In the genomic region with DNA sequence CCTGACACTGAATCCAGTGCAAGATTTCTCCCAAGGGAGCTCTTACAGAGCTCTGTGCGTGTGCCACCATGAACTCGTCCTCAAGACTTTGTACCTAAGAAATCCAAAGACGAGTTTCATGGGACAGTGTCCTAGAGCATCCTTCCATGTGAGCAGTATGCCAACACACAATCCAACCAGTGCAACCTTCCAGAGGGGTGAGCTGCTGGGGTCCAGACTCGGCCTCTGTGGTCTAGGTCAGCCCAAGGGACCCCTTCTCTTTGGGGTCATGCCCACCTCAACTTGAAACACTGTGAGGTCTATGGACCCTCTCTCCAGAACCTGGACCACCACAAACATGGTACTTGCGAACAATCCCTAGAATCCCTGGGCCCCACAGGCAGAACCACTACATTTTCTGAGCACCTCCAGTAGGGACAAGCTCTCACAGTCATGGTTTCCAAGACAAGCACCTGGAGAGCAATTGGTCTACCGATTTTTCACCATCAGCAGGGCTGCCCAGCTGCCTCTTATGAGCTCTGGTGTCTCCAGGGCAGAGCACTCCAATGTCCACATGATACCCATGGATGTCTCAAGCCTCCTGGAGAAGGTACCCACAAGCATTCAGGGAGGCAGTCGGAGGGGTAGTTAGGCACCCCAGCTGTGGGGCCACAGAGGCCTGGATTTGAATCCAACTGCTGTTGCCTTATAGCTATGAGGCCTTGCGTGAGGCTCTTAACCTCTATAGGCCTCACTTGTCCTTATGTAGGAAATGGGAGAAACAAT, we compare ENCODE assay signal across 18 cellular contexts. TPM values are rescaled to one million over a fixed set of nuclear protein-coding genes. Genes with fewer than 3 reads are reported as not detected.
DNase-seq lines count a peak whose midpoint lies in the region; ATAC-seq, FAIRE-seq and TF ChIP-seq lines count a peak whose summit lies in the region.
"Had no signal": no experiment of that assay in that cellular context is flagged by ENCODE, and none has a peak within 500 bp of the region (broad histone marks: within the 10 kb centered on the region; RNA-seq: fewer than 3 reads in every experiment).

No MANE protein-coding gene starts in this region.

- H3K4me1 Mint-ChIP-seq in neural crest cell, result peaks cover 30% of the 10 kb centered on the region

- no peak overlapping the region for H3K4ac ChIP-seq in H1 (replicated peaks; ENCODE audit: insufficient read length, low read depth, low read length)

- no peak for ATAC-seq in HG03432 (IDR thresholded peaks at IDR 0.05; ENCODE audit: unreplicated experiment)
- ATAC-seq: HCT116, Panc1 had no signal

- POLR2A ChIA-PET in H1 (lab: Charles Lee; ENCODE audit: partially characterized antibody), result no interaction called here

- no peaks in the 10 kb centered on the region for H3K9me3 ChIP-seq in H1 (ENCODE audit: insufficient read depth in 2 of 2, low read depth in 1 of 2, low read length in 1 of 2)
- no peaks in the 10 kb centered on the region for H3K9me3 ChIP-seq in thyroid gland
- H3K9me3 ChIP-seq: vagina had no signal

- no peaks in the 10 kb centered on the region for H3K9me3 Mint-ChIP-seq in neural crest cell
- H3K9me3 Mint-ChIP-seq: activated naive CD8-positive, alpha-beta T cell treated with anti-CD3 and anti-CD28 coated beads for 36 hours; CD4-positive, alpha-beta memory T cell; stimulated activated memory B cell treated with anti-CD40 and anti-IgM and Interleukin-4, amounts not matched to agents 10 μg/mL and 1 μg/mL and 100 μg/mL, for 72 hours had no signal

- H3K27me3 Mint-ChIP-seq in neural crest cell (ENCODE audit: low read depth), result peaks cover 25% of the 10 kb centered on the region

- H3K27ac ChIP-seq in H1 (ENCODE audit: low read depth, low read length) (no peak overlapping the region), thyroid gland (peak overlapping the region in 2 of 3 donors; percentile 41 to 49)

- H3K4me1 ChIP-seq in H1 (replicated peaks in 1 of 4; ENCODE audit: control insufficient read depth in 3 of 4, insufficient read depth in 4 of 4, low read length in 3 of 4), result peaks cover 3 to 24% (median 12%) of the 10 kb centered on the region in 4 experiments
- H3K4me1 ChIP-seq in thyroid gland, result peaks cover 27 to 34% of the 10 kb centered on the region in 2 donors

- H3K27ac Mint-ChIP-seq in neural crest cell (ENCODE audit: unreplicated experiment), result no peak overlapping the region
- H3K27ac Mint-ChIP-seq: activated naive CD8-positive, alpha-beta T cell treated with anti-CD3 and anti-CD28 coated beads for 36 hours; CD4-positive, alpha-beta memory T cell; stimulated activated memory B cell treated with anti-CD40 and anti-IgM and Interleukin-4, amounts not matched to agents 10 μg/mL and 1 μg/mL and 100 μg/mL, for 72 hours had no signal

- no peak for FAIRE-seq in H1 (lab: Jason Lieb, UNC)
- FAIRE-seq: TTC549 had no signal

- no peaks in the 10 kb centered on the region for H3K23me2 ChIP-seq in H1 (ENCODE audit: low read depth, low read length)

- CTCF ChIA-PET in H1 (lab: Charles Lee; ENCODE audit: partially characterized antibody), result interaction anchor here (0.7 to 9.1 kb wide), 11 partner anchors 11 to 278 kb away, joined by 3 to 89 read pairs (median 3); no protein-coding TSS in a partner anchor

- no peaks in the 10 kb centered on the region for H3K79me2 ChIP-seq in H1 (ENCODE audit: control insufficient read depth in 1 of 2, insufficient read depth in 2 of 2, low read length in 2 of 2)

- no peak for TF ChIP-seq EP300 in H1 (IDR thresholded peaks at IDR 0.05; ENCODE audit: borderline replicate concordance in 1 of 2, low read depth in 2 of 2, low read length in 2 of 2)

- H2BK5ac ChIP-seq in H1 (ENCODE audit: low read depth, low read length), result no peak overlapping the region

- H3K4me3 ChIP-seq in H1 (ENCODE audit: extremely low read depth in 1 of 4, insufficient read depth in 2 of 4, low read depth in 3 of 4, low read length in 4 of 4) (no peak overlapping the region), thyroid gland (replicated peaks in 1 of 3) (no peak overlapping the region)
- H3K4me3 ChIP-seq: vagina had no signal

- H3K27me3 ChIP-seq in H1 (replicated peaks in 1 of 4; ENCODE audit: control insufficient read depth in 3 of 4, extremely low read depth in 1 of 4, insufficient read depth in 3 of 4, low read length in 3 of 4), result peaks cover 0 to 2% (median 2%) of the 10 kb centered on the region in 4 experiments; a peak in 2 of 7 replicates
- no peaks in the 10 kb centered on the region for H3K27me3 ChIP-seq in thyroid gland
- H3K27me3 ChIP-seq: vagina had no signal

- no peaks in the 10 kb centered on the region for H3K36me3 Mint-ChIP-seq in neural crest cell (ENCODE audit: low read depth)
- H3K36me3 Mint-ChIP-seq: activated naive CD8-positive, alpha-beta T cell treated with anti-CD3 and anti-CD28 coated beads for 36 hours; CD4-positive, alpha-beta memory T cell; stimulated activated memory B cell treated with anti-CD40 and anti-IgM and Interleukin-4, amounts not matched to agents 10 μg/mL and 1 μg/mL and 100 μg/mL, for 72 hours had no signal

- no peaks in the 10 kb centered on the region for H3K79me1 ChIP-seq in H1 (ENCODE audit: low read depth, low read length)

- H3K14ac ChIP-seq in H1 (ENCODE audit: insufficient read length), result no peak overlapping the region

- H3K18ac ChIP-seq in H1 (ENCODE audit: extremely low read depth, low read length), result no peak overlapping the region

- intact Hi-C loops in thyroid gland (cut with DNase I), result loop anchor here (5.0 to 10.0 kb wide), 3 partner anchors 90 to 283 kb away; no protein-coding TSS in a partner anchor

- no peaks in the 10 kb centered on the region for H4K20me1 ChIP-seq in H1 (replicated peaks in 1 of 2; ENCODE audit: control insufficient read depth in 1 of 2, insufficient read depth in 2 of 2, low read length in 2 of 2)

- no peak for TF ChIP-seq RAD21 in H1 (IDR thresholded peaks at IDR 0.05 in 1 of 2, conservative IDR thresholded peaks at IDR 0.05 in 1 of 2; ENCODE audit: low read depth in 2 of 2, low read length in 2 of 2)

- no peak overlapping the region for H2AK5ac ChIP-seq in H1 (ENCODE audit: low read depth, low read length)

- H4K5ac ChIP-seq in H1 (ENCODE audit: insufficient read length, low read depth, low read length), result no peak overlapping the region

- 0 out of 2 replicates have a peak overlapping the region, but pooled peaks have one; percentile 27 for H2BK12ac ChIP-seq in H1 (ENCODE audit: low read depth, low read length)

- H3K9ac ChIP-seq in H1 (replicated peaks in 1 of 4; ENCODE audit: extremely low read depth in 1 of 4, low read depth in 3 of 4, low read length in 3 of 4), result no peak overlapping the region

- no peak overlapping the region for H3K56ac ChIP-seq in H1 (replicated peaks; ENCODE audit: insufficient read length, low read depth, low read length)

- no peak overlapping the region for H2BK20ac ChIP-seq in H1 (ENCODE audit: low read length)

- no peak overlapping the region for H2AFZ ChIP-seq in H1 (ENCODE audit: low read length)

- no peak overlapping the region for H3K23ac ChIP-seq in H1 (ENCODE audit: insufficient read length)

- TF ChIP-seq CTCF in H1 (IDR thresholded peaks at IDR 0.05; ENCODE audit: control extremely low read depth in 1 of 3, insufficient read depth in 1 of 3, low read depth in 1 of 3, low read length in 3 of 3) (no peak), neural crest cell (conservative IDR thresholded peaks at IDR 0.05) (no peak), thyroid gland (IDR thresholded peaks at IDR 0.05) (no peak)

- H3K36me3 ChIP-seq in H1 (ENCODE audit: control insufficient read depth in 2 of 4, insufficient read depth in 4 of 4, low read length in 3 of 4), result no peaks in the 10 kb centered on the region
- no peaks in the 10 kb centered on the region for H3K36me3 ChIP-seq in thyroid gland
- H3K36me3 ChIP-seq: vagina had no signal

- no peak overlapping the region for H4K8ac ChIP-seq in H1 (ENCODE audit: extremely low read depth, insufficient read depth, low read length)

- TF ChIP-seq POLR2A in H1 (IDR thresholded peaks at IDR 0.05; ENCODE audit: control extremely low read depth in 1 of 2, low read depth in 2 of 2, low read length in 2 of 2) (no peak), thyroid gland (IDR thresholded peaks at IDR 0.05) (no peak)

- peak; percentile 48 for DNase-seq in activated effector memory CD4-positive, alpha-beta T cell treated with anti-CD3 and anti-CD28 coated beads, Interleukin-2, amount 50 U/mL, for 16 hours
- DNase-seq in activated effector memory CD4-positive, alpha-beta T cell treated with Interleukin-2 at 50 U/mL for 16 hours, result no peak
- no peak for DNase-seq in H1 (ENCODE audit: low read depth in 1 of 2, low spot score in 2 of 2)
- no peak for DNase-seq in neural crest cell (ENCODE audit: low read depth, low spot score)
- DNase-seq in thyroid gland, result no peak
- no peak for DNase-seq in cerebellum (ENCODE audit: low spot score)
- no peak for DNase-seq in kidney tubule cell (ENCODE audit: low spot score)
- DNase-seq: CD4-positive, alpha-beta memory T cell; effector CD8-positive, alpha-beta T cell; NCI-H1092 treated with DMSO at 0.1 percent for 48 hours; NCI-H2171 had no signal

- H4K91ac ChIP-seq in H1 (replicated peaks; ENCODE audit: insufficient read length, low read length), result no peak overlapping the region

- H3K4me2 ChIP-seq in H1 (ENCODE audit: insufficient read depth in 1 of 2, low read depth in 2 of 2, low read length in 2 of 2), result no peak overlapping the region

- peak overlapping the region; percentile 47 for H3K4me3 Mint-ChIP-seq in neural crest cell
- H3K4me3 Mint-ChIP-seq: activated naive CD8-positive, alpha-beta T cell treated with anti-CD3 and anti-CD28 coated beads for 36 hours; CD4-positive, alpha-beta memory T cell; stimulated activated memory B cell treated with anti-CD40 and anti-IgM and Interleukin-4, amounts not matched to agents 10 μg/mL and 1 μg/mL and 100 μg/mL, for 72 hours had no signal

- H2BK15ac ChIP-seq in H1 (ENCODE audit: low read length), result 0 out of 2 replicates have a peak overlapping the region, but pooled peaks have one; percentile 20

- 92% methylated on average over 8 of the region's 8 CpGs; no CpG with 5 or more reads in 1 of the 2 experiments for WGBS in H1 (ENCODE audit: extremely low coverage in 1 of 2, insufficient coverage in 1 of 2, insufficient read length in 1 of 2, insufficient replicate concordance in 2 of 2, low coverage in 1 of 2, low lambda C conversion rate in 2 of 2, missing lambda C conversion rate in 1 of 2), 2 experiments
- WGBS in thyroid gland, 2 donors, result 89 to 95% methylated on average over 7 to 8 of the region's 8 CpGs

- H2BK120ac ChIP-seq in H1 (replicated peaks; ENCODE audit: low read depth, low read length), result no peak overlapping the region

RNA-seq across cellular contexts. Expression of gene CHST1, which starts 7.7 kb away (rescaled TPM):
- 1.6 and 3.8 TPM in 2 replicates for total RNA-seq in H1 (2021; fragmentation: NEBNext Ultra II Directional; extraction: Animal tissue kit (Norgen Biotek cat#: 25700))
- polyA plus RNA-seq in H1 (2011; rRNA removed), result 1.6 and 2.7 TPM in 2 replicates
- 1.2 TPM for polyA plus RNA-seq in H1 (2011; cell fraction: cytosol; rRNA removed)
- polyA plus RNA-seq in H1 (2011; cell fraction: nucleus; rRNA removed), result 3.8 TPM
- polyA plus RNA-seq in H1 (2012, experiment 1 of 2), result 1.0 to 1.7 TPM (median 1.5 TPM) in 4 replicates
- 1.0 TPM for polyA plus RNA-seq in H1 (2012, experiment 2 of 2)
- polyA plus RNA-seq in H1 (2013, experiment 1 of 2), result 1.4 TPM
- 1.7 TPM for polyA plus RNA-seq in H1 (2013, experiment 2 of 2)
- polyA minus RNA-seq in H1 (2011; rRNA and poly(A)+ RNA removed), result 0.44 and 0.82 TPM in 2 replicates
- polyA minus RNA-seq in H1 (2011; cell fraction: cytosol; rRNA and poly(A)+ RNA removed), result 0.51 TPM
- 1.6 TPM for polyA minus RNA-seq in H1 (2011; cell fraction: nucleus; rRNA and poly(A)+ RNA removed)
- total RNA-seq in neural crest cell (1.1 and 1.3 TPM in 2 replicates), thyroid gland (10 to 100 TPM; 19.3 to 28.9 (median 25.0) TPM), cerebellum (9.8 TPM)
- total RNA-seq: activated naive CD8-positive, alpha-beta T cell treated with anti-CD3 and anti-CD28 coated beads for 36 hours; CD4-positive, alpha-beta memory T cell had no signal
- polyA plus RNA-seq: CD4-positive, alpha-beta memory T cell had no signal
